ENCODE assay signal across 8 cellular contexts in the genomic region with DNA sequence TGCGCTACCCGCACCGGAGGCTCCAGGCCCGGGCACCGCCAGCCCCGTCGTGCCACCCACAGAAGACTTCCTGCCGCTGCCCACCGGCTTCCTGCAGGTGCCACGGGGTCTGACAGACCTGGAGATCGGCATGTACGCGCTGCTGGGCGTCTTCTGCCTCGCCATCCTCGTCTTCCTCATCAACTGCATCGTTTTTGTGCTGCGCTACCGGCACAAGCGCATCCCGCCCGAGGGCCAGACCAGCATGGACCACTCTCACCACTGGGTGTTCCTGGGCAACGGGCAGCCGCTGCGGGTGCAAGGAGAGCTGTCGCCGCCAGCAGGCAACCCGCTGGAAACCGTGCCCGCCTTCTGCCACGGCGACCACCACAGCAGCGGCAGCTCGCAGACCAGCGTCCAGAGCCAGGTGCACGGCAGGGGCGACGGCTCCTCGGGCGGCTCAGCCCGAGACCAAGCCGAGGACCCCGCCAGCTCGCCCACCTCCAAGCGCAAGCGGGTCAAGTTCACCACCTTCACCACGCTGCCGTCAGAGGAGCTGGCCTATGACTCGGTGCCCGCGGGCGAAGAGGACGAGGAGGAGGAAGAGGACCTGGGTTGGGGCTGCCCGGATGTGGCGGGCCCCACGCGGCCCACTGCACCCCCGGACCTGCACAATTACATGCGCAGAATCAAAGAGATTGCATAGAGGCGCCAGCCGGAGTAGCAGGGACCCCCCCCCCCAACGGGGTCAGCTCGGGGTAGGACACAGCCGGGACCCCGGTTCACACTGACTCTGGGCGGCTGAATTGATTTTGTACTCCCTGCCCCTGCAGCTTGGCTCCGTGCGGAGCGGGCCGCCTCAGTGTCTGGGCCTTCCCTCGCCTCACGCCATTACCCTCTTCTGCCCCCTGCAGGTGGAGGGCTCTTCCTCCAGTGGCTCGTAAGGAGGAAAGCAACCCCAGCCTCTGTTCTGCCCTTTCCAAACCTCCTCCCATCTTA. TPM values are rescaled to one million over a fixed set of nuclear protein-coding genes. Genes with fewer than 3 reads are reported as not detected.
A peak's percentile ranks its signal among the peaks of the same experiment; 100 is the strongest.
DNase-seq lines count a peak whose midpoint lies in the region; ATAC-seq and TF ChIP-seq lines count a peak whose summit lies in the region.

No MANE protein-coding gene starts in this region.

- CTCF ChIA-PET in PC-9 (lab: Charles Lee): interaction anchor here (0.6 kb wide), 2 partner anchors 41 to 256 kb away, joined by 3 to 10 read pairs; no protein-coding TSS in a partner anchor

- H3K9me2 ChIP-seq in PC-9 (ENCODE audit: insufficient read depth): no peaks in the 10 kb centered on the region

- no peak overlapping the region for H2AFZ ChIP-seq in PC-9

- no peaks in the 10 kb centered on the region for H3K9me3 Mint-ChIP-seq in activated T-helper 1 cell treated with anti-CD3 and anti-CD28 coated beads, Interleukin-12 subunit alpha, Interleukin-12 subunit beta, Interleukin-2, Interleukin-4 antibody, amounts not matched to agents 30 ng/mL and 10 ng/mL and 1 ng/mL, durations not matched to agents 14 hours and 24 hours and 36 hours
- H3K9me3 Mint-ChIP-seq in stimulated activated naive CD8-positive, alpha-beta T cell treated with anti-CD3 and anti-CD28 coated beads, Interleukin-15, amount 100 ng/mL, for 72 hours: no peaks in the 10 kb centered on the region

- H3K79me2 ChIP-seq in PC-9 (ENCODE audit: low read depth): no peaks in the 10 kb centered on the region

- no peak overlapping the region for H3K27ac ChIP-seq in PC-9

- H3K36me3 Mint-ChIP-seq in activated T-helper 1 cell treated with anti-CD3 and anti-CD28 coated beads, Interleukin-12 subunit alpha, Interleukin-12 subunit beta, Interleukin-2, Interleukin-4 antibody, amounts not matched to agents 30 ng/mL and 10 ng/mL and 1 ng/mL, durations not matched to agents 14 hours and 24 hours and 36 hours (ENCODE audit: low read depth): no peaks in the 10 kb centered on the region

- POLR2A ChIA-PET in PC-9 (lab: Charles Lee; ENCODE audit: unreplicated experiment): no interaction called here

- DNase-seq in EH (ENCODE audit: low read depth) (peak; percentile 73), PC-9 (peak in 1 of 2 experiments; percentile 37), fibroblast of the aortic adventitia (ENCODE audit: low read depth) (peak; percentile 66), non-pigmented ciliary epithelial cell (ENCODE audit: low read depth) (peak; percentile 11)
- peak; percentile 66 for DNase-seq in activated T-helper 1 cell treated with anti-CD3 and anti-CD28 coated beads, Interleukin-12 subunit alpha, Interleukin-12 subunit beta, Interleukin-2, Interleukin-4 antibody, amounts not matched to agents 30 ng/mL and 10 ng/mL and 1 ng/mL, durations not matched to agents 14 hours and 24 hours and 36 hours (ENCODE audit: low spot score)
- peak; percentile 82 to 85 for DNase-seq in stimulated activated naive CD8-positive, alpha-beta T cell treated with anti-CD3 and anti-CD28 coated beads, Interleukin-15, amount 100 ng/mL, for 72 hours

- no peaks in the 10 kb centered on the region for H3K4me1 Mint-ChIP-seq in activated T-helper 1 cell treated with anti-CD3 and anti-CD28 coated beads, Interleukin-12 subunit alpha, Interleukin-12 subunit beta, Interleukin-2, Interleukin-4 antibody, amounts not matched to agents 30 ng/mL and 10 ng/mL and 1 ng/mL, durations not matched to agents 14 hours and 24 hours and 36 hours (ENCODE audit: low read depth)
- peaks cover 17% of the 10 kb centered on the region for H3K4me1 Mint-ChIP-seq in stimulated activated naive CD8-positive, alpha-beta T cell treated with anti-CD3 and anti-CD28 coated beads, Interleukin-15, amount 100 ng/mL, for 72 hours

- no peaks in the 10 kb centered on the region for H3F3A ChIP-seq in PC-9 (ENCODE audit: insufficient read depth, low read depth)

- no peaks in the 10 kb centered on the region for H4K20me1 ChIP-seq in PC-9 (ENCODE audit: insufficient read depth)

- no peak overlapping the region for H3K4me3 ChIP-seq in PC-9
- no peak overlapping the region for H3K4me3 ChIP-seq in fibroblast of the aortic adventitia (ENCODE audit: low read depth, low read length)

- H3K4me2 ChIP-seq in PC-9: no peak overlapping the region

- no peak overlapping the region for H3K4me3 Mint-ChIP-seq in activated T-helper 1 cell treated with anti-CD3 and anti-CD28 coated beads, Interleukin-12 subunit alpha, Interleukin-12 subunit beta, Interleukin-2, Interleukin-4 antibody, amounts not matched to agents 30 ng/mL and 10 ng/mL and 1 ng/mL, durations not matched to agents 14 hours and 24 hours and 36 hours
- peak overlapping the region; percentile 63 to 83 for H3K4me3 Mint-ChIP-seq in stimulated activated naive CD8-positive, alpha-beta T cell treated with anti-CD3 and anti-CD28 coated beads, Interleukin-15, amount 100 ng/mL, for 72 hours

- intact Hi-C loops in PC-9 (cut with micrococcal nuclease; ENCODE audit: unreplicated experiment): no loop called here
- intact Hi-C loops in activated T-helper 1 cell treated with anti-CD3 and anti-CD28 coated beads, Interleukin-12 subunit alpha, Interleukin-12 subunit beta, Interleukin-2, Interleukin-4 antibody, amounts not matched to agents 30 ng/mL and 10 ng/mL and 1 ng/mL, durations not matched to agents 14 hours and 24 hours and 36 hours (cut with micrococcal nuclease): loop anchor here (1.0 to 5.0 kb wide), 5 partner anchors 53 to 438 kb away; no protein-coding TSS in a partner anchor

- ATAC-seq in HG03196 (IDR thresholded peaks at IDR 0.05; ENCODE audit: unreplicated experiment) (peak; percentile 55), HG02571 (IDR thresholded peaks at IDR 0.05; ENCODE audit: unreplicated experiment) (no peak)
- ATAC-seq in stimulated activated naive CD8-positive, alpha-beta T cell treated with anti-CD3 and anti-CD28 coated beads, Interleukin-15, amount 100 ng/mL, for 72 hours: peak; percentile 94

- no peaks in the 10 kb centered on the region for H3K4me1 ChIP-seq in PC-9 (replicated peaks; ENCODE audit: insufficient read depth)

- TF ChIP-seq CTCF in PC-9 (conservative IDR thresholded peaks at IDR 0.05) (peak; percentile 78), fibroblast of the aortic adventitia (IDR thresholded peaks at IDR 0.05; ENCODE audit: insufficient read depth, low read length) (peak; percentile 91)

- peaks cover 90% of the 10 kb centered on the region for H3K27me3 ChIP-seq in PC-9 (ENCODE audit: insufficient read depth, low read depth)

- H3K27ac Mint-ChIP-seq in activated T-helper 1 cell treated with anti-CD3 and anti-CD28 coated beads, Interleukin-12 subunit alpha, Interleukin-12 subunit beta, Interleukin-2, Interleukin-4 antibody, amounts not matched to agents 30 ng/mL and 10 ng/mL and 1 ng/mL, durations not matched to agents 14 hours and 24 hours and 36 hours: no peak overlapping the region
- H3K27ac Mint-ChIP-seq in stimulated activated naive CD8-positive, alpha-beta T cell treated with anti-CD3 and anti-CD28 coated beads, Interleukin-15, amount 100 ng/mL, for 72 hours: peak overlapping the region in 1 of 2 donors; percentile 68

- peaks cover 29% of the 10 kb centered on the region for H3K27me3 Mint-ChIP-seq in activated T-helper 1 cell treated with anti-CD3 and anti-CD28 coated beads, Interleukin-12 subunit alpha, Interleukin-12 subunit beta, Interleukin-2, Interleukin-4 antibody, amounts not matched to agents 30 ng/mL and 10 ng/mL and 1 ng/mL, durations not matched to agents 14 hours and 24 hours and 36 hours (ENCODE audit: insufficient read depth)
- H3K27me3 Mint-ChIP-seq in stimulated activated naive CD8-positive, alpha-beta T cell treated with anti-CD3 and anti-CD28 coated beads, Interleukin-15, amount 100 ng/mL, for 72 hours: peaks cover 19% of the 10 kb centered on the region

- BruUV-seq in PC-9 (replicated peaks; lab: Mats Ljungman, UMichigan): no TSS peak

- H3K9me3 ChIP-seq in PC-9 (ENCODE audit: insufficient read depth, low read depth): no peaks in the 10 kb centered on the region

- H3K36me3 ChIP-seq in PC-9 (ENCODE audit: low read depth): no peaks in the 10 kb centered on the region

RNA-seq across cellular contexts. Expression of a gene that starts 58.5 kb away (rescaled TPM):
- total RNA-seq in PC-9 (2021) (not detected in 2 replicates), fibroblast of the aortic adventitia (ENCODE audit: low replicate concordance) (under 0.01 and 0.74 TPM in 2 replicates)
- total RNA-seq in activated T-helper 1 cell treated with anti-CD3 and anti-CD28 coated beads, Interleukin-12 subunit alpha, Interleukin-12 subunit beta, Interleukin-2, Interleukin-4 antibody, amounts not matched to agents 30 ng/mL and 10 ng/mL and 1 ng/mL, durations not matched to agents 14 hours and 24 hours and 36 hours: not detected in 2 replicates
